21 cellular contexts compared by ENCODE assay signal in genomic region chr21:46347203-46347550, GRCh38. TPM values are rescaled to one million over a fixed set of nuclear protein-coding genes. Genes with fewer than 3 reads are reported as not detected.
DNase-seq lines count a peak whose midpoint lies in the region; ATAC-seq and TF ChIP-seq lines count a peak whose summit lies in the region.
"Had no signal": no experiment of that assay in that cellular context is flagged by ENCODE, and none has a peak within 500 bp of the region (broad histone marks: within the 10 kb centered on the region; RNA-seq: fewer than 3 reads in every experiment).

No MANE protein-coding gene starts in this region.

- no peaks in the 10 kb centered on the region for H3K79me2 ChIP-seq in H9 (ENCODE audit: insufficient read depth, low read length)

- peaks cover 0 to 51% of the 10 kb centered on the region in 2 donors for H3K36me3 ChIP-seq in gastrocnemius medialis

- H3K4ac ChIP-seq in H9 (ENCODE audit: low read depth, low read length), result no peak overlapping the region

- no peak overlapping the region for H4K5ac ChIP-seq in H9 (ENCODE audit: insufficient read length, low read depth, low read length)

- peaks cover 4% of the 10 kb centered on the region for H3K79me1 ChIP-seq in H9 (ENCODE audit: insufficient read depth, low read depth, low read length, poor library complexity, severe bottlenecking)

- no peak overlapping the region for H3K4me3 ChIP-seq in gastrocnemius medialis

- H4K8ac ChIP-seq in H9 (replicated peaks; ENCODE audit: insufficient read length, low read depth, low read length), result no peak overlapping the region

- H3K9me3 ChIP-seq in H9 (ENCODE audit: control insufficient read depth, low read depth, low read length) (no peaks in the 10 kb centered on the region), gastrocnemius medialis (no peaks in the 10 kb centered on the region)

- no peak overlapping the region for H2BK120ac ChIP-seq in H9 (ENCODE audit: low read depth, low read length, poor library complexity, severe bottlenecking)

- DNase-seq in H9 (no peak), RWPE1 (ENCODE audit: low spot score) (no peak), dermis blood vessel endothelial cell (peak; percentile 54), gastrocnemius medialis (no peak), amygdala (lab: John Stamatoyannopoulos, UW) (no peak), GM10248 (ENCODE audit: extremely low spot score) (no peak)
- no peak for DNase-seq in activated CD4-positive, alpha-beta memory T cell treated with anti-CD3 and anti-CD28 coated beads for 36 hours
- DNase-seq: C1 segment of cervical spinal cord; COR-L47; DMS53; IMR-90; KG1; MM.1S; NCI-H2029; NCI-H446 treated with DMSO at 0.1 percent for 48 hours; NCI-H526; NCI-H82; NK-92 treated with Interleukin-12 subunit alpha and Interleukin-12 subunit beta, amount 100 ng/mL, for 24 hours; PC-3 had no signal

- intact Hi-C loops in gastrocnemius medialis (cut with DNase I; ENCODE audit: low total_unique reads), result no loop called here
- intact Hi-C loops in activated CD4-positive, alpha-beta memory T cell treated with anti-CD3 and anti-CD28 coated beads for 36 hours (cut with micrococcal nuclease), result no loop called here

- H4K20me1 ChIP-seq in H9 (ENCODE audit: control insufficient read depth, insufficient read depth, insufficient read length), result no peaks in the 10 kb centered on the region

- H3K27ac ChIP-seq in H9 (ENCODE audit: insufficient read length, low read depth, low read length), result no peak overlapping the region
- peak overlapping the region; percentile 65 for H3K27ac ChIP-seq in RWPE1
- peak overlapping the region; percentile 81 to 99 (median 96) for H3K27ac ChIP-seq in gastrocnemius medialis

- H3K56ac ChIP-seq in H9 (ENCODE audit: insufficient read length, low read depth, low read length), result no peak overlapping the region

- no peak overlapping the region for H3T11ph ChIP-seq in H9 (ENCODE audit: low read length)

- H3K27ac Mint-ChIP-seq in H9, result peak overlapping the region in 2 of 3 experiments; percentile 5 to 54; a peak in 2 of 7 replicates
- no peak overlapping the region for H3K27ac Mint-ChIP-seq in activated CD4-positive, alpha-beta memory T cell treated with anti-CD3 and anti-CD28 coated beads for 36 hours

- TF ChIP-seq CTCF in H9 (conservative IDR thresholded peaks at IDR 0.05) (no peak), RWPE1 (conservative IDR thresholded peaks at IDR 0.05; ENCODE audit: low read depth) (no peak), gastrocnemius medialis (IDR thresholded peaks at IDR 0.05 in 4 of 5, conservative IDR thresholded peaks at IDR 0.05 in 1 of 5) (no peak), GM10248 (IDR thresholded peaks at IDR 0.05; ENCODE audit: control extremely low read depth, extremely low read depth, low read depth, missing control alignments) (no peak)

- no peak overlapping the region for H2AK5ac ChIP-seq in H9 (ENCODE audit: insufficient read length, low read length)

- WGBS in H9 (ENCODE audit: extremely low coverage, insufficient read length, low lambda C conversion rate), result no CpG with 5 or more reads among the region's 10 CpGs

- peaks cover 17 to 70% (median 58%) of the 10 kb centered on the region in 3 experiments; a peak in 6 of 7 replicates for H3K36me3 Mint-ChIP-seq in H9 (ENCODE audit: insufficient read depth in 1 of 3, low read depth in 3 of 3)
- peaks cover 36% of the 10 kb centered on the region for H3K36me3 Mint-ChIP-seq in activated CD4-positive, alpha-beta memory T cell treated with anti-CD3 and anti-CD28 coated beads for 36 hours

- no peak overlapping the region for H2BK15ac ChIP-seq in H9 (ENCODE audit: low read depth, low read length)

- H3K23me2 ChIP-seq in H9 (ENCODE audit: insufficient read length, low read depth, low read length, poor library complexity, severe bottlenecking), result no peaks in the 10 kb centered on the region

- POLR2A ChIA-PET in RWPE1 (lab: Yijun Ruan, JAX; ENCODE audit: low non-redundant PET), result no interaction called here
- POLR2A ChIA-PET in GM10248 (lab: Yijun Ruan, JAX), result no interaction called here
- POLR2A ChIA-PET in activated CD4-positive, alpha-beta memory T cell treated with anti-CD3 and anti-CD28 coated beads for 36 hours (lab: Charles Lee), result no interaction called here

- CTCF ChIA-PET in RWPE1 (lab: Yijun Ruan, JAX) (no interaction called here), GM10248 (lab: Yijun Ruan, JAX) (interaction anchor here (1.2 to 1.5 kb wide), 2 partner anchors 9 to 10 kb away, joined by 3 read pairs; no protein-coding TSS in a partner anchor)
- CTCF ChIA-PET in activated CD4-positive, alpha-beta memory T cell treated with anti-CD3 and anti-CD28 coated beads for 36 hours (lab: Charles Lee), result no interaction called here

- no peak overlapping the region for H3K23ac ChIP-seq in H9 (ENCODE audit: insufficient read length, low read depth, low read length)

- no peak overlapping the region for H2BK5ac ChIP-seq in H9 (ENCODE audit: insufficient read length, low read length)

- in situ Hi-C loops in gastrocnemius medialis (cut with MboI; ENCODE audit: low sequenced_read_pairs in 4 of 4), result loop anchor here in 1 of 4 donors (10.0 kb wide), 1 partner anchor 48 kb away; no protein-coding TSS in a partner anchor

- H3K4me2 ChIP-seq in H9 (ENCODE audit: insufficient read depth, insufficient read length, low read length), result no peak overlapping the region

- no peak overlapping the region for H3K14ac ChIP-seq in H9 (ENCODE audit: insufficient read depth, low read length)

- H3K4me3 Mint-ChIP-seq in H9, result no peak overlapping the region
- no peak overlapping the region for H3K4me3 Mint-ChIP-seq in activated CD4-positive, alpha-beta memory T cell treated with anti-CD3 and anti-CD28 coated beads for 36 hours

- no peak overlapping the region for H2BK12ac ChIP-seq in H9 (ENCODE audit: insufficient read length, low read depth, low read length)

- H3K4me1 Mint-ChIP-seq in H9, result no peaks in the 10 kb centered on the region
- no peaks in the 10 kb centered on the region for H3K4me1 Mint-ChIP-seq in activated CD4-positive, alpha-beta memory T cell treated with anti-CD3 and anti-CD28 coated beads for 36 hours (ENCODE audit: low read depth)

- no peak overlapping the region for H3K9ac ChIP-seq in H9 (ENCODE audit: extremely low read depth, insufficient read length, low read length)

- TF ChIP-seq POLR2A in gastrocnemius medialis (IDR thresholded peaks at IDR 0.05), result no peak

- H3K27me3 ChIP-seq in H9 (ENCODE audit: insufficient read depth, low read length) (no peaks in the 10 kb centered on the region), gastrocnemius medialis (no peaks in the 10 kb centered on the region)

- no peak overlapping the region for H2AFZ ChIP-seq in H9 (ENCODE audit: low read length)

- H3K4me1 ChIP-seq in H9 (ENCODE audit: insufficient read depth, low read length), result no peaks in the 10 kb centered on the region
- peaks cover 14 to 40% of the 10 kb centered on the region in 2 donors for H3K4me1 ChIP-seq in gastrocnemius medialis

- no peak overlapping the region for H4K91ac ChIP-seq in H9 (ENCODE audit: insufficient read length, low read depth, low read length)

- no peaks in the 10 kb centered on the region; a peak in 1 of 5 replicates for H3K9me3 Mint-ChIP-seq in H9
- no peaks in the 10 kb centered on the region for H3K9me3 Mint-ChIP-seq in activated CD4-positive, alpha-beta memory T cell treated with anti-CD3 and anti-CD28 coated beads for 36 hours

- no peak overlapping the region for H3K18ac ChIP-seq in H9 (ENCODE audit: insufficient read length, low read depth, low read length)

- no peak overlapping the region for H2BK20ac ChIP-seq in H9 (ENCODE audit: low read depth, low read length, poor library complexity, severe bottlenecking)

- no peak for ATAC-seq in gastrocnemius medialis
- ATAC-seq: HCT116, PC-3 had no signal

- no peaks in the 10 kb centered on the region for H3K27me3 Mint-ChIP-seq in H9 (ENCODE audit: low read depth)
- H3K27me3 Mint-ChIP-seq in activated CD4-positive, alpha-beta memory T cell treated with anti-CD3 and anti-CD28 coated beads for 36 hours, result no peaks in the 10 kb centered on the region
- H3K27me3 Mint-ChIP-seq: CD4-positive, alpha-beta memory T cell had no signal

RNA-seq across cellular contexts. Expression of gene PCNT, which starts 23.2 kb away (rescaled TPM):
- 39.6 and 40.6 TPM in 2 replicates for total RNA-seq in H9 (2021)
- total RNA-seq in dermis blood vessel endothelial cell, result 20.9 and 40.8 TPM in 2 replicates
- total RNA-seq in gastrocnemius medialis, result 100 to 1,000 TPM; 200 to 431 (median 290) TPM
- total RNA-seq in activated CD4-positive, alpha-beta memory T cell treated with anti-CD3 and anti-CD28 coated beads for 36 hours, result 10 to 100 TPM; 48.5 to 50.6 TPM

RNA-seq across cellular contexts. Expression of gene C21orf58, which starts 23.5 kb away (rescaled TPM):
- total RNA-seq in H9 (2021) (17.2 and 19.1 TPM in 2 replicates), dermis blood vessel endothelial cell (3.1 and 6.7 TPM in 2 replicates), gastrocnemius medialis (1 to 10 TPM in 1 of 4 donors, under 1 TPM in 3; 0.44 to 1.6 (median 0.74) TPM)
- 10 to 100 TPM; 25.8 to 28.1 TPM for total RNA-seq in activated CD4-positive, alpha-beta memory T cell treated with anti-CD3 and anti-CD28 coated beads for 36 hours
